1 cellular context compared by ENCODE assay signal in genomic region chr1:23019094-23019850, GRCh38.
A peak's percentile ranks its signal among the peaks of the same experiment; 100 is the strongest.
TF ChIP-seq lines count a peak whose summit lies in the region.

TSS of gene KDM1A (plus strand) at chr1:23019468. CDS start at chr1:23019597, 129 bp downstream.

TF ChIP-seq in HepG2, 621 proteins besides CTCF, POLR2A, EP300 and RAD21 (continued from another document and continues in another):
- TF ChIP-seq NFRKB (IDR thresholded peaks at IDR 0.05) (no peak), PBX2 (CRISPR knock-in tag; IDR thresholded peaks at IDR 0.05) (no peak), IKZF5 (CRISPR knock-in tag; IDR thresholded peaks at IDR 0.05) (peak; percentile 98), RELA (CRISPR knock-in tag; IDR thresholded peaks at IDR 0.05) (no peak; the same call in 1 of the 2 replicates), FOXA1 (IDR thresholded peaks at IDR 0.05) (no peak), FOXA1 (CRISPR knock-in tag; IDR thresholded peaks at IDR 0.05) (peak; percentile 28; the same call in 1 of the 2 replicates), ZNF629 (CRISPR knock-in tag; conservative IDR thresholded peaks at IDR 0.05) (peak; percentile 60), NR2F1 (CRISPR knock-in tag; IDR thresholded peaks at IDR 0.05) (peak in 1 of 2 experiments; percentile 27; a peak in 2 of 4 replicates), STAT5B (CRISPR knock-in tag; IDR thresholded peaks at IDR 0.05) (no peak), HNRNPK (IDR thresholded peaks at IDR 0.05; ENCODE audit: low read depth, low read length, poor library complexity, severe bottlenecking) (no peak), CREB1 (IDR thresholded peaks at IDR 0.05) (no peak; the same call in 1 of the 2 replicates), CREB1 (CRISPR knock-in tag; IDR thresholded peaks at IDR 0.05) (peak; percentile 88), NCOR1 (IDR thresholded peaks at IDR 0.05; ENCODE audit: borderline replicate concordance, low read length) (no peak), SALL2 (CRISPR knock-in tag; IDR thresholded peaks at IDR 0.05) (peak; percentile 92), ZSCAN21 (CRISPR knock-in tag; IDR thresholded peaks at IDR 0.05; ENCODE audit: borderline replicate concordance) (peak; percentile 96), MXI1 (IDR thresholded peaks at IDR 0.05; ENCODE audit: borderline replicate concordance, low read depth, low read length) (peak; percentile 87), MEIS2 (CRISPR knock-in tag; IDR thresholded peaks at IDR 0.05) (peak; percentile 59; the same call in 1 of the 2 replicates), ZSCAN20 (CRISPR knock-in tag; IDR thresholded peaks at IDR 0.05; ENCODE audit: borderline replicate concordance) (0 out of 2 replicates have a peak, but pooled peaks have one; percentile 68), ZNF775 (CRISPR knock-in tag; IDR thresholded peaks at IDR 0.05; ENCODE audit: borderline replicate concordance) (no peak), CAMTA2 (CRISPR knock-in tag; IDR thresholded peaks at IDR 0.05; ENCODE audit: borderline replicate concordance) (no peak), ZSCAN12 (CRISPR knock-in tag; IDR thresholded peaks at IDR 0.05) (no peak), KLF6 (CRISPR knock-in tag; IDR thresholded peaks at IDR 0.05) (peak; percentile 82; the same call in 1 of the 2 replicates), CEBPG (CRISPR knock-in tag; IDR thresholded peaks at IDR 0.05) (peak; percentile 15; the same call in 1 of the 2 replicates), ZNF430 (CRISPR knock-in tag; IDR thresholded peaks at IDR 0.05) (0 out of 2 replicates have a peak, but pooled peaks have one; percentile 78), CEBPB (IDR thresholded peaks at IDR 0.05; ENCODE audit: borderline replicate concordance, low read depth, low read length) (no peak), TCF7 (IDR thresholded peaks at IDR 0.05; ENCODE audit: low read depth) (peak; percentile 45; the same call in 1 of the 2 replicates), BHLHE40 (IDR thresholded peaks at IDR 0.05; ENCODE audit: low read length) (peak; percentile 57), JUND (CRISPR knock-in tag; IDR thresholded peaks at IDR 0.05) (no peak), ZNF326 (CRISPR knock-in tag; IDR thresholded peaks at IDR 0.05; ENCODE audit: borderline replicate concordance) (no peak), TARDBP (CRISPR knock-in tag; IDR thresholded peaks at IDR 0.05) (peak; percentile 91), LRRFIP1 (CRISPR knock-in tag; conservative IDR thresholded peaks at IDR 0.05) (no peak), KLF11 (CRISPR knock-in tag; IDR thresholded peaks at IDR 0.05) (peak; percentile 55; the same call in 1 of the 2 replicates), ZNF639 (CRISPR knock-in tag; conservative IDR thresholded peaks at IDR 0.05) (peak; percentile 92), ZFP1 (CRISPR knock-in tag; IDR thresholded peaks at IDR 0.05) (peak; percentile 81; the same call in 1 of the 2 replicates), CBX1 (IDR thresholded peaks at IDR 0.05; ENCODE audit: low read depth) (peak; percentile 78), ZNF180 (CRISPR knock-in tag; IDR thresholded peaks at IDR 0.05; ENCODE audit: borderline replicate concordance, low read depth) (no peak), KDM3A (CRISPR knock-in tag; IDR thresholded peaks at IDR 0.05; ENCODE audit: low read depth) (peak; percentile 85; the same call in 1 of the 2 replicates), ZNF256 (CRISPR knock-in tag; conservative IDR thresholded peaks at IDR 0.05) (no peak; the same call in 1 of the 2 replicates), ARID5B (CRISPR knock-in tag; IDR thresholded peaks at IDR 0.05) (peak; percentile 83), HNF4A (CRISPR knock-in tag; IDR thresholded peaks at IDR 0.05) (peak; percentile 60; the same call in 1 of the 2 replicates), TFE3 (CRISPR knock-in tag; IDR thresholded peaks at IDR 0.05) (peak; percentile 84), ZSCAN30 (CRISPR knock-in tag; IDR thresholded peaks at IDR 0.05) (peak; percentile 92), FOXP4 (CRISPR knock-in tag; IDR thresholded peaks at IDR 0.05) (peak; percentile 79), MATR3 (CRISPR knock-in tag; IDR thresholded peaks at IDR 0.05) (no peak), ATF4 (CRISPR knock-in tag; IDR thresholded peaks at IDR 0.05) (peak in 1 of 2 experiments; percentile 43; a peak in 1 of 4 replicates), HINFP (CRISPR knock-in tag; IDR thresholded peaks at IDR 0.05; ENCODE audit: low read depth) (peak; percentile 87; the same call in 1 of the 2 replicates), TAF1 (CRISPR knock-in tag; IDR thresholded peaks at IDR 0.05) (peak; percentile 95), HMG20A (CRISPR knock-in tag; IDR thresholded peaks at IDR 0.05; ENCODE audit: borderline replicate concordance) (peak; percentile 71; the same call in 1 of the 2 replicates), FOXJ3 (CRISPR knock-in tag; IDR thresholded peaks at IDR 0.05; ENCODE audit: borderline replicate concordance) (peak; percentile 75; the same call in 1 of the 2 replicates), ZNF543 (CRISPR knock-in tag; IDR thresholded peaks at IDR 0.05) (no peak), ZNF230 (CRISPR knock-in tag; IDR thresholded peaks at IDR 0.05) (no peak), ZNF598 (CRISPR knock-in tag; IDR thresholded peaks at IDR 0.05; ENCODE audit: borderline replicate concordance) (peak; percentile 50; the same call in 1 of the 2 replicates), GABPB1 (CRISPR knock-in tag; IDR thresholded peaks at IDR 0.05) (peak; percentile 91)
